Comparison of ENCODE assay signal across 2 cellular contexts in the genomic region with DNA sequence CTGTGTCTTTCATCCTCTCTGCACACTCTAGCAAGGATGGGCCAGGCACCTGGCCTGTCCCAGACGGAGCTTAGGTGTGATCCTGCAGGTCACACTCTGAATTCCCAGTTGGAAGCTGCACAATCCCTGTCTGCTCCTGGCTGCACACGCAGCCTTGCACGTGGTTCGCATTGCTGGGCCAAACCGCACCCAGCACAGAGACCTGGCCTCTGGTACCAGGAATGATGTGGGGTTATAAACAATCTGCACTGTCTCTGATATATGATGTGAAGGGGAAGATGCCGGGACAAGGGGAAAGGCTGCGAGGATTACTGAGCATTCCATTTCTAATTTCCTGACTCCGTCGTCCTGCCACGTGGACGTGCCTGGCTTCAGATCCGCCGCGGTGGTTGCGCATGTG.
TF ChIP-seq lines count a peak whose summit lies in the region.

No MANE protein-coding gene starts in this region.

TF ChIP-seq in GM23338, 12 proteins besides CTCF, POLR2A, EP300 and RAD21 (continues in another document):
- TF ChIP-seq NANOG (IDR thresholded peaks at IDR 0.05; ENCODE audit: borderline replicate concordance) (no peak), EZH2 (IDR thresholded peaks at IDR 0.05; ENCODE audit: low read depth, unreplicated experiment) (no peak), JUNB (IDR thresholded peaks at IDR 0.05; ENCODE audit: unreplicated experiment) (no peak), ZNF331 (CRISPR knock-in tag; IDR thresholded peaks at IDR 0.05; ENCODE audit: low read depth) (no peak), POLR2AphosphoS5 (IDR thresholded peaks at IDR 0.05; ENCODE audit: low read depth) (no peak), ZNF114 (CRISPR knock-in tag; IDR thresholded peaks at IDR 0.05) (no peak), EZH2phosphoT487 (IDR thresholded peaks at IDR 0.05; ENCODE audit: unreplicated experiment) (no peak), CREB1 (CRISPR knock-in tag; IDR thresholded peaks at IDR 0.05; ENCODE audit: low read depth) (no peak), STAT1 (IDR thresholded peaks at IDR 0.05; ENCODE audit: unreplicated experiment) (no peak)
- TF ChIP-seq, protein P1, sequence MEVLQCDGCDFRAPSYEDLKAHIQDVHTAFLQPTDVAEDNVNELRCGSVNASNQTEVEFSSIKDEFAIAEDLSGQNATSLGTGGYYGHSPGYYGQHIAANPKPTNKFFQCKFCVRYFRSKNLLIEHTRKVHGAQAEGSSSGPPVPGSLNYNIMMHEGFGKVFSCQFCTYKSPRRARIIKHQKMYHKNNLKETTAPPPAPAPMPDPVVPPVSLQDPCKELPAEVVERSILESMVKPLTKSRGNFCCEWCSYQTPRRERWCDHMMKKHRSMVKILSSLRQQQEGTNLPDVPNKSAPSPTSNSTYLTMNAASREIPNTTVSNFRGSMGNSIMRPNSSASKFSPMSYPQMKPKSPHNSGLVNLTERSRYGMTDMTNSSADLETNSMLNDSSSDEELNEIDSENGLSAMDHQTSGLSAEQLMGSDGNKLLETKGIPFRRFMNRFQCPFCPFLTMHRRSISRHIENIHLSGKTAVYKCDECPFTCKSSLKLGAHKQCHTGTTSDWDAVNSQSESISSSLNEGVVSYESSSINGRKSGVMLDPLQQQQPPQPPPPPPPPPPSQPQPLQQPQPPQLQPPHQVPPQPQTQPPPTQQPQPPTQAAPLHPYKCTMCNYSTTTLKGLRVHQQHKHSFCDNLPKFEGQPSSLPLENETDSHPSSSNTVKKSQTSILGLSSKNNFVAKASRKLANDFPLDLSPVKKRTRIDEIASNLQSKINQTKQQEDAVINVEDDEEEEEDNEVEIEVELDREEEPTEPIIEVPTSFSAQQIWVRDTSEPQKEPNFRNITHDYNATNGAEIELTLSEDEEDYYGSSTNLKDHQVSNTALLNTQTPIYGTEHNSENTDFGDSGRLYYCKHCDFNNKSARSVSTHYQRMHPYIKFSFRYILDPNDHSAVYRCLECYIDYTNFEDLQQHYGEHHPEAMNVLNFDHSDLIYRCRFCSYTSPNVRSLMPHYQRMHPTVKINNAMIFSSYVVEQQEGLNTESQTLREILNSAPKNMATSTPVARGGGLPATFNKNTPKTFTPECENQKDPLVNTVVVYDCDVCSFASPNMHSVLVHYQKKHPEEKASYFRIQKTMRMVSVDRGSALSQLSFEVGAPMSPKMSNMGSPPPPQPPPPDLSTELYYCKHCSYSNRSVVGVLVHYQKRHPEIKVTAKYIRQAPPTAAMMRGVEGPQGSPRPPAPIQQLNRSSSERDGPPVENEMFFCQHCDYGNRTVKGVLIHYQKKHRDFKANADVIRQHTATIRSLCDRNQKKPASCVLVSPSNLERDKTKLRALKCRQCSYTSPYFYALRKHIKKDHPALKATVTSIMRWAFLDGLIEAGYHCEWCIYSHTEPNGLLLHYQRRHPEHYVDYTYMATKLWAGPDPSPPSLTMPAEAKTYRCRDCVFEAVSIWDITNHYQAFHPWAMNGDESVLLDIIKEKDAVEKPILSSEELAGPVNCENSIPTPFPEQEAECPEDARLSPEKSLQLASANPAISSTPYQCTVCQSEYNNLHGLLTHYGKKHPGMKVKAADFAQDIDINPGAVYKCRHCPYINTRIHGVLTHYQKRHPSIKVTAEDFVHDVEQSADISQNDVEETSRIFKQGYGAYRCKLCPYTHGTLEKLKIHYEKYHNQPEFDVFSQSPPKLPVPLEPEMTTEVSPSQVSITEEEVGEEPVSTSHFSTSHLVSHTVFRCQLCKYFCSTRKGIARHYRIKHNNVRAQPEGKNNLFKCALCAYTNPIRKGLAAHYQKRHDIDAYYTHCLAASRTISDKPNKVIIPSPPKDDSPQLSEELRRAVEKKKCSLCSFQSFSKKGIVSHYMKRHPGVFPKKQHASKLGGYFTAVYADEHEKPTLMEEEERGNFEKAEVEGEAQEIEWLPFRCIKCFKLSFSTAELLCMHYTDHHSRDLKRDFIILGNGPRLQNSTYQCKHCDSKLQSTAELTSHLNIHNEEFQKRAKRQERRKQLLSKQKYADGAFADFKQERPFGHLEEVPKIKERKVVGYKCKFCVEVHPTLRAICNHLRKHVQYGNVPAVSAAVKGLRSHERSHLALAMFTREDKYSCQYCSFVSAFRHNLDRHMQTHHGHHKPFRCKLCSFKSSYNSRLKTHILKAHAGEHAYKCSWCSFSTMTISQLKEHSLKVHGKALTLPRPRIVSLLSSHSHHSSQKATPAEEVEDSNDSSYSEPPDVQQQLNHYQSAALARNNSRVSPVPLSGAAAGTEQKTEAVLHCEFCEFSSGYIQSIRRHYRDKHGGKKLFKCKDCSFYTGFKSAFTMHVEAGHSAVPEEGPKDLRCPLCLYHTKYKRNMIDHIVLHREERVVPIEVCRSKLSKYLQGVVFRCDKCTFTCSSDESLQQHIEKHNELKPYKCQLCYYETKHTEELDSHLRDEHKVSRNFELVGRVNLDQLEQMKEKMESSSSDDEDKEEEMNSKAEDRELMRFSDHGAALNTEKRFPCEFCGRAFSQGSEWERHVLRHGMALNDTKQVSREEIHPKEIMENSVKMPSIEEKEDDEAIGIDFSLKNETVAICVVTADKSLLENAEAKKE (CRISPR knock-in tag; IDR thresholded peaks at IDR 0.05) = no peak
- TF ChIP-seq, protein P2, sequence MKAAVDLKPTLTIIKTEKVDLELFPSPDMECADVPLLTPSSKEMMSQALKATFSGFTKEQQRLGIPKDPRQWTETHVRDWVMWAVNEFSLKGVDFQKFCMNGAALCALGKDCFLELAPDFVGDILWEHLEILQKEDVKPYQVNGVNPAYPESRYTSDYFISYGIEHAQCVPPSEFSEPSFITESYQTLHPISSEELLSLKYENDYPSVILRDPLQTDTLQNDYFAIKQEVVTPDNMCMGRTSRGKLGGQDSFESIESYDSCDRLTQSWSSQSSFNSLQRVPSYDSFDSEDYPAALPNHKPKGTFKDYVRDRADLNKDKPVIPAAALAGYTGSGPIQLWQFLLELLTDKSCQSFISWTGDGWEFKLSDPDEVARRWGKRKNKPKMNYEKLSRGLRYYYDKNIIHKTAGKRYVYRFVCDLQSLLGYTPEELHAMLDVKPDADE (IDR thresholded peaks at IDR 0.05) = no peak

TF ChIP-seq in H1, 55 proteins besides CTCF, POLR2A, EP300 and RAD21:
- TF ChIP-seq CHD2 (IDR thresholded peaks at IDR 0.05; ENCODE audit: low read length) (no peak), POU5F1 (IDR thresholded peaks at IDR 0.05; ENCODE audit: low read depth, low read length) (no peak), GABPA (IDR thresholded peaks at IDR 0.05; ENCODE audit: borderline replicate concordance, insufficient read depth, low read length) (no peak), TBP (IDR thresholded peaks at IDR 0.05; ENCODE audit: low read depth, low read length) (no peak), SP1 (IDR thresholded peaks at IDR 0.05; ENCODE audit: low read depth, low read length) (no peak), NANOG (IDR thresholded peaks at IDR 0.05; ENCODE audit: insufficient read depth, low read depth, low read length, poor library complexity, severe bottlenecking) (no peak), SRF (IDR thresholded peaks at IDR 0.05; ENCODE audit: low read depth, low read length) (no peak)
